Comparison of ENCODE assay signal across 7 cellular contexts in genomic region chr17:18033442-18034099, GRCh38. TPM values are rescaled to one million over a fixed set of nuclear protein-coding genes. Genes with fewer than 3 reads are reported as not detected.
DNase-seq lines count a peak whose midpoint lies in the region; ATAC-seq, FAIRE-seq and TF ChIP-seq lines count a peak whose summit lies in the region.

No MANE protein-coding gene starts in this region.

- peak; percentile 94 for ATAC-seq in K562

- intact Hi-C loops in K562 (cut with micrococcal nuclease): loop anchor here (1.0 to 5.0 kb wide), 2 partner anchors 46 to 142 kb away; no protein-coding TSS in a partner anchor

- no peaks in the 10 kb centered on the region; a peak in 1 of 3 replicates for H3K36me3 ChIP-seq in HEK293 (ENCODE audit: control insufficient read depth in 2 of 2, insufficient read depth in 1 of 2, low read length in 2 of 2)
- no peaks in the 10 kb centered on the region for H3K36me3 ChIP-seq in K562 (ENCODE audit: control insufficient read depth, insufficient read depth, low read length)

- TF ChIP-seq RAD21 in K562 (CRISPR knock-in tag; conservative IDR thresholded peaks at IDR 0.05 in 1 of 2, IDR thresholded peaks at IDR 0.05 in 1 of 2): peak; percentile 84 to 85

- peaks cover 34% of the 10 kb centered on the region for H3K79me2 ChIP-seq in K562 (ENCODE audit: control insufficient read depth, insufficient read depth, low read length)

- in situ Hi-C loops in SK-MEL-5 (cut with HindIII; ENCODE audit: low pct_unique_long_range_greater_than_20kb, low sequenced_read_pairs): no loop called here
- in situ Hi-C loops in K562 (cut with MboI): no loop called here

- no peaks in the 10 kb centered on the region for H3K9me1 ChIP-seq in K562 (ENCODE audit: control insufficient read depth, insufficient read depth, low read length)

- FAIRE-seq in K562 (lab: Jason Lieb, UNC): peak; percentile 92

- H3K4me1 ChIP-seq in HEK293 (ENCODE audit: control insufficient read depth, insufficient read depth, low read length): no peaks in the 10 kb centered on the region; the same call in 1 of the 2 replicates
- H3K4me1 ChIP-seq in K562 (replicated peaks in 1 of 2; ENCODE audit: control insufficient read depth in 2 of 2, insufficient read depth in 2 of 2, low read length in 2 of 2): peaks cover 8 to 21% of the 10 kb centered on the region in 2 experiments; a peak in 3 of 5 replicates

- BruUV-seq in K562 (replicated peaks; lab: Mats Ljungman, UMichigan): no TSS peak

- H4K20me1 ChIP-seq in K562 (replicated peaks; ENCODE audit: control insufficient read depth, insufficient read depth, low read length): no peaks in the 10 kb centered on the region; the same call in 1 of the 2 replicates

- POLR2A ChIA-PET in HEK293 (lab: Yijun Ruan, JAX): interaction anchor here (0.8 to 1.4 kb wide), 4 partner anchors 9 to 198 kb away, joined by 3 to 6 read pairs (median 4); partner anchors contain the start of genes DRC3 and TOM1L2
- POLR2A ChIA-PET in K562 (lab: Yijun Ruan, JAX): interaction anchor here (0.6 to 1.0 kb wide), 4 partner anchors 61 to 639 kb away, joined by 3 to 4 read pairs (median 3); partner anchors contain the start of gene TOM1L2

- no peak overlapping the region for H3K4me2 ChIP-seq in K562 (ENCODE audit: insufficient read depth, low read length)

- H3K4me3 ChIP-seq in HEK293 (ENCODE audit: low read depth, low read length) (no peak overlapping the region), K562 (no peak overlapping the region)

- no peak for TF ChIP-seq POLR2A in K562 (conservative IDR thresholded peaks at IDR 0.05)

- TF ChIP-seq EP300 in K562 (IDR thresholded peaks at IDR 0.05; ENCODE audit: low read length): no peak

- TF ChIP-seq CTCF in HEK293 (tag by site-specific recombination; IDR thresholded peaks at IDR 0.05) (peak; percentile 65; the same call in 1 of the 2 replicates), K562 (IDR thresholded peaks at IDR 0.05 in 2 of 3, conservative IDR thresholded peaks at IDR 0.05 in 1 of 3; ENCODE audit: insufficient read depth in 2 of 3, low read depth in 1 of 3, low read length in 3 of 3) (peak; percentile 57 to 82 (median 65))

- no peaks in the 10 kb centered on the region for H3K27me3 ChIP-seq in K562 (ENCODE audit: control insufficient read depth in 2 of 2, insufficient read depth in 2 of 2, low read length in 2 of 2)

- H3K27ac ChIP-seq in HEK293 (ENCODE audit: extremely low read depth, low read depth, low read length) (no peak overlapping the region), K562 (ENCODE audit: extremely low read depth, low read depth, low read length) (no peak overlapping the region)

- peak; percentile 30 for DNase-seq in GM04503 (ENCODE audit: low read depth)
- peak; percentile 88 for DNase-seq in NCI-H1105 treated with DMSO at 0.1 percent for 48 hours (lab: John Stamatoyannopoulos, UW)
- peak; percentile 92 for DNase-seq in SK-MEL-5 (ENCODE audit: low read depth, low spot score)
- DNase-seq in K562 (ENCODE audit: extremely low read depth in 1 of 4, low spot score in 3 of 4): peak; percentile 47 to 80 (median 60)
- peak; percentile 36 for DNase-seq in iPS DF 4.7 (ENCODE audit: extremely low read depth, low spot score)
- peak; percentile 57 for DNase-seq in smooth muscle cell of the brain vasculature (ENCODE audit: low read depth, low spot score)

- H3K9ac ChIP-seq in K562 (ENCODE audit: insufficient read depth in 1 of 2, low read depth in 2 of 2, low read length in 2 of 2): no peak overlapping the region

- 0% methylated on average over 5 of the region's 5 CpGs for WGBS in K562 (ENCODE audit: insufficient coverage, low coverage, missing lambda C conversion rate)

- H2AFZ ChIP-seq in K562 (ENCODE audit: low read depth, low read length): no peak overlapping the region

- H3K9me3 ChIP-seq in HEK293 (ENCODE audit: control insufficient read depth, insufficient read depth, low read depth, low read length) (no peaks in the 10 kb centered on the region), K562 (replicated peaks; ENCODE audit: control insufficient read depth, insufficient read depth, low read depth, low read length) (no peaks in the 10 kb centered on the region)

- CTCF ChIA-PET in HEK293 (lab: Yijun Ruan, JAX): interaction anchor here (0.5 to 8.1 kb wide), 44 partner anchors 9 to 1944 kb away, joined by 3 to 74 read pairs (median 4); partner anchors contain the start of genes AKAP10, DRC3, SREBF1 and TOM1L2
- CTCF ChIA-PET in K562 (lab: Yijun Ruan, JAX; ENCODE audit: low intra/inter-chr PET ratio): interaction anchor here (0.6 to 1.8 kb wide), 4 partner anchors 48 to 678 kb away, joined by 3 to 9 read pairs (median 6); no protein-coding TSS in a partner anchor

TF ChIP-seq in HEK293, 187 proteins besides CTCF, POLR2A, EP300 and RAD21 (continues in another document):
- no peak for TF ChIP-seq ZNF266 (tag by site-specific recombination; IDR thresholded peaks at IDR 0.05; ENCODE audit: low read depth)

RNA-seq across cellular contexts. Expression of gene ATPAF2, which starts 5.4 kb away (rescaled TPM):
- 26.6 and 27.7 TPM in 2 replicates for total RNA-seq in SK-MEL-5 (2014; rRNA removed; shearing (Covaris generic))
- 29.2 and 32.5 TPM in 2 replicates for polyA plus RNA-seq in SK-MEL-5 (2015; cell fraction: cytosol; rRNA removed)
- 46.9 and 58.8 TPM in 2 replicates for polyA plus RNA-seq in SK-MEL-5 (2015; cell fraction: nucleus; rRNA removed)
- 34.0 and 74.5 TPM in 2 replicates for total RNA-seq in K562 (2011; cell fraction: chromatin; rRNA removed; ENCODE audit: low replicate concordance)
- total RNA-seq in K562 (2011; cell fraction: nucleolus; rRNA removed): 53.3 and 57.9 TPM in 2 replicates
- total RNA-seq in K562 (2011; cell fraction: nucleoplasm; rRNA removed): 40.1 and 41.6 TPM in 2 replicates
- total RNA-seq in K562 (2014; rRNA removed): 11.3 and 19.6 TPM in 2 replicates
- 9.4 and 11.4 TPM in 2 replicates for total RNA-seq in K562 (2014; rRNA removed; fragmentation: Illumina TruSeq; extraction: Trizol)
- total RNA-seq in K562 (2015; rRNA removed; fragmentation: Illumina TruSeq; extraction: Trizol): 11.3 and 12.4 TPM in 2 replicates
- 19.2 and 22.5 TPM in 2 replicates for total RNA-seq in K562 (2021)
- polyA plus RNA-seq in K562 (2011; rRNA removed): 10.5 and 12.2 TPM in 2 replicates
- polyA plus RNA-seq in K562 (2011; cell fraction: cytosol; rRNA removed): 8.8 and 13.7 TPM in 2 replicates
- 37.0 and 44.6 TPM in 2 replicates for polyA plus RNA-seq in K562 (2011; cell fraction: nucleus; rRNA removed)
- 12.7 and 14.7 TPM in 2 replicates for polyA plus RNA-seq in K562 (2012)
- polyA plus RNA-seq in K562 (2014; fragmentation: Illumina TruSeq; extraction: Trizol): 15.0 and 17.4 TPM in 2 replicates
- 1 to 10 TPM; 2.1 to 6.4 TPM for polyA plus RNA-seq in K562 (2014; fragmentation: Nextera tagmentation; extraction: Ambion mirVana)
- 11.3 and 16.2 TPM in 2 replicates for polyA plus RNA-seq in K562 (2014; rRNA removed)
- 10.4 and 17.1 TPM in 2 replicates for polyA minus RNA-seq in K562 (2011; rRNA and poly(A)+ RNA removed)
- 6.6 and 9.9 TPM in 2 replicates for polyA minus RNA-seq in K562 (2011; cell fraction: cytosol; rRNA and poly(A)+ RNA removed)
- polyA minus RNA-seq in K562 (2011; cell fraction: nucleus; rRNA and poly(A)+ RNA removed): 10.0 and 10.9 TPM in 2 replicates

RNA-seq across cellular contexts. Expression of gene GID4, which starts 5.6 kb away (rescaled TPM):
- total RNA-seq in SK-MEL-5 (2014; rRNA removed; shearing (Covaris generic)): 6.3 and 6.8 TPM in 2 replicates
- polyA plus RNA-seq in SK-MEL-5 (2015; cell fraction: cytosol; rRNA removed): 9.1 and 13.3 TPM in 2 replicates
- 3.9 and 8.5 TPM in 2 replicates for polyA plus RNA-seq in SK-MEL-5 (2015; cell fraction: nucleus; rRNA removed)
- 6.8 and 7.2 TPM in 2 replicates for total RNA-seq in K562 (2011; cell fraction: chromatin; rRNA removed; ENCODE audit: low replicate concordance)
- 5.8 and 6.8 TPM in 2 replicates for total RNA-seq in K562 (2011; cell fraction: nucleolus; rRNA removed)
- 9.2 and 13.9 TPM in 2 replicates for total RNA-seq in K562 (2011; cell fraction: nucleoplasm; rRNA removed)
- total RNA-seq in K562 (2014; rRNA removed) (2.8 and 2.9 TPM in 2 replicates), K562 (2014; rRNA removed; fragmentation: Illumina TruSeq; extraction: Trizol) (3.7 and 4.1 TPM in 2 replicates), K562 (2015; rRNA removed; fragmentation: Illumina TruSeq; extraction: Trizol) (3.3 TPM in 2 replicates), K562 (2021) (4.8 and 6.4 TPM in 2 replicates)
- polyA plus RNA-seq in K562 (2011; rRNA removed) (5.9 and 6.6 TPM in 2 replicates), K562 (2014; fragmentation: Illumina TruSeq; extraction: Trizol) (5.9 TPM in 2 replicates), K562 (2014; fragmentation: Nextera tagmentation; extraction: Ambion mirVana) (1 to 10 TPM; 1.2 to 1.3 TPM), K562 (2014; rRNA removed) (3.3 and 4.2 TPM in 2 replicates)
- 3.1 and 5.5 TPM in 2 replicates for polyA plus RNA-seq in K562 (2011; cell fraction: cytosol; rRNA removed)
- 5.2 and 6.2 TPM in 2 replicates for polyA plus RNA-seq in K562 (2011; cell fraction: nucleus; rRNA removed)
- polyA plus RNA-seq in K562 (2012): 5.2 and 6.2 TPM in 2 replicates
- polyA minus RNA-seq in K562 (2011; rRNA and poly(A)+ RNA removed): 7.7 and 11.4 TPM in 2 replicates
- polyA minus RNA-seq in K562 (2011; cell fraction: cytosol; rRNA and poly(A)+ RNA removed): 4.1 and 5.4 TPM in 2 replicates
- 2.7 TPM in 2 replicates for polyA minus RNA-seq in K562 (2011; cell fraction: nucleus; rRNA and poly(A)+ RNA removed)

RNA-seq across cellular contexts. Expression of gene DRG2, which starts 54.2 kb away (rescaled TPM):
- total RNA-seq in SK-MEL-5 (2014; rRNA removed; shearing (Covaris generic)): 43.0 and 44.2 TPM in 2 replicates
- polyA plus RNA-seq in SK-MEL-5 (2015; cell fraction: cytosol; rRNA removed): 47.7 and 53.2 TPM in 2 replicates
- 194 and 213 TPM in 2 replicates for polyA plus RNA-seq in SK-MEL-5 (2015; cell fraction: nucleus; rRNA removed)
- 53.7 and 130 TPM in 2 replicates for total RNA-seq in K562 (2011; cell fraction: chromatin; rRNA removed; ENCODE audit: low replicate concordance)
- total RNA-seq in K562 (2011; cell fraction: nucleolus; rRNA removed): 88.3 and 90.6 TPM in 2 replicates
- total RNA-seq in K562 (2011; cell fraction: nucleoplasm; rRNA removed): 71.2 and 72.4 TPM in 2 replicates
- total RNA-seq in K562 (2014; rRNA removed): 30.5 and 43.1 TPM in 2 replicates
- total RNA-seq in K562 (2014; rRNA removed; fragmentation: Illumina TruSeq; extraction: Trizol): 18.0 and 19.3 TPM in 2 replicates
- total RNA-seq in K562 (2015; rRNA removed; fragmentation: Illumina TruSeq; extraction: Trizol): 29.1 and 30.2 TPM in 2 replicates
- total RNA-seq in K562 (2021): 36.7 and 37.9 TPM in 2 replicates
- polyA plus RNA-seq in K562 (2011; rRNA removed): 19.0 and 25.2 TPM in 2 replicates
- 21.7 and 32.1 TPM in 2 replicates for polyA plus RNA-seq in K562 (2011; cell fraction: cytosol; rRNA removed)
- 65.6 and 92.4 TPM in 2 replicates for polyA plus RNA-seq in K562 (2011; cell fraction: nucleus; rRNA removed)
- 24.0 and 30.6 TPM in 2 replicates for polyA plus RNA-seq in K562 (2012)
- 29.7 and 34.7 TPM in 2 replicates for polyA plus RNA-seq in K562 (2014; fragmentation: Illumina TruSeq; extraction: Trizol)
- polyA plus RNA-seq in K562 (2014; fragmentation: Nextera tagmentation; extraction: Ambion mirVana): 10 to 100 TPM in 1 of 2 experiments, 1 to 10 TPM in 1; 6.6 to 16.4 TPM
- 26.1 and 27.5 TPM in 2 replicates for polyA plus RNA-seq in K562 (2014; rRNA removed)
- 21.8 and 30.6 TPM in 2 replicates for polyA minus RNA-seq in K562 (2011; rRNA and poly(A)+ RNA removed)
- polyA minus RNA-seq in K562 (2011; cell fraction: cytosol; rRNA and poly(A)+ RNA removed): 21.8 and 23.7 TPM in 2 replicates
- polyA minus RNA-seq in K562 (2011; cell fraction: nucleus; rRNA and poly(A)+ RNA removed): 34.2 and 38.4 TPM in 2 replicates

Comparison
In these comparisons a context has a peak if more than half of its experiments do, and no peak if none do; other contexts are left out.
1. DNase-seq: peak in every context shown above with its lines; median percentile 92 in SK-MEL-5; 88 in NCI-H1105 treated with DMSO at 0.1 percent for 48 hours; 60 in K562; 57 in smooth muscle cell of the brain vasculature; 36 in iPS DF 4.7; 30 in GM04503.